In genomic region chr4:1339489-1339888, GRCh38 we compare ENCODE assay signal across 23 cellular contexts. TPM values are rescaled to one million over a fixed set of nuclear protein-coding genes. Genes with fewer than 3 reads are reported as not detected.
A peak's percentile ranks its signal among the peaks of the same experiment; 100 is the strongest.
DNase-seq lines count a peak whose midpoint lies in the region; ATAC-seq and TF ChIP-seq lines count a peak whose summit lies in the region.
"Had no signal": no experiment of that assay in that cellular context is flagged by ENCODE, and none has a peak within 500 bp of the region (broad histone marks: within the 10 kb centered on the region; RNA-seq: fewer than 3 reads in every experiment).

No MANE protein-coding gene starts in this region.

- no peaks in the 10 kb centered on the region for H3K4me1 ChIP-seq in heart left ventricle
- H3K4me1 ChIP-seq in PC-3 (ENCODE audit: insufficient read depth, low read length): peaks cover 28% of the 10 kb centered on the region
- no peaks in the 10 kb centered on the region for H3K4me1 ChIP-seq in neuronal stem cell (ENCODE audit: control insufficient read depth in 2 of 2, insufficient read depth in 1 of 2, low read depth in 1 of 2, low read length in 2 of 2)
- H3K4me1 ChIP-seq in hepatocyte (ENCODE audit: insufficient read depth): no peaks in the 10 kb centered on the region
- H3K4me1 ChIP-seq: Peyer's patch had no signal

- ATAC-seq in heart left ventricle: no peak
- ATAC-seq in Right ventricle myocardium superior (ENCODE audit: poor library complexity): no peak
- ATAC-seq in PC-3: no peak
- ATAC-seq in GM19351 (IDR thresholded peaks at IDR 0.05; ENCODE audit: unreplicated experiment): no peak
- ATAC-seq: T-helper 17 cell had no signal

- H3F3A ChIP-seq in PC-3 (ENCODE audit: low read length, unreplicated experiment): no peaks in the 10 kb centered on the region

- H4K20me1 ChIP-seq in PC-3 (ENCODE audit: low read length) (no peaks in the 10 kb centered on the region), hepatocyte (ENCODE audit: insufficient read depth, poor library complexity, severe bottlenecking) (no peaks in the 10 kb centered on the region)

- POLR2A ChIA-PET in PC-3 (lab: Charles Lee; ENCODE audit: unreplicated experiment) (no interaction called here), GM10248 (lab: Yijun Ruan, JAX) (no interaction called here)

- DNase-seq in heart left ventricle (peak in 3 of 5 donors; percentile 6 to 61 (median 10)), Right ventricle myocardium superior (no peak), PC-3 (no peak), chondrocyte (ENCODE audit: low spot score) (peak; percentile 77), neuronal stem cell (ENCODE audit: low spot score) (no peak), hepatocyte (ENCODE audit: low spot score) (no peak), GM10248 (ENCODE audit: extremely low spot score) (no peak)
- DNase-seq: 8988T, DMS153, DND-41, NCI-H1092 treated with DMSO at 0.1 percent for 48 hours, NCI-H1436, NCI-H187, NCI-H2081 treated with DMSO at 0.1 percent for 48 hours, NCI-H2171, NCI-H345, NCI-H524, NCI-H748 treated with DMSO at 0.1 percent for 48 hours, Peyer's patch, SK-N-SH, T-helper 17 cell had no signal

- no peak overlapping the region for H2AK5ac ChIP-seq in neuronal stem cell (ENCODE audit: low read depth, low read length)

- no peak overlapping the region for H2AFZ ChIP-seq in PC-3 (ENCODE audit: low read length)
- H2AFZ ChIP-seq in neuronal stem cell (ENCODE audit: low read length): no peak overlapping the region
- H2AFZ ChIP-seq in hepatocyte: no peak overlapping the region

- H3K79me2 ChIP-seq in PC-3 (ENCODE audit: low read length) (no peaks in the 10 kb centered on the region), hepatocyte (peaks cover 9% of the 10 kb centered on the region)

- H4K8ac ChIP-seq in neuronal stem cell (ENCODE audit: low read depth, low read length): no peak overlapping the region

- no peak overlapping the region for H3K18ac ChIP-seq in neuronal stem cell (ENCODE audit: low read length)

- no peak for TF ChIP-seq POLR2A in heart left ventricle (IDR thresholded peaks at IDR 0.05)

- no peaks in the 10 kb centered on the region for H3K9me3 Mint-ChIP-seq in chondrocyte (ENCODE audit: low read depth)

- H2BK12ac ChIP-seq in neuronal stem cell (ENCODE audit: low read length): no peak overlapping the region

- CTCF ChIA-PET in PC-3 (lab: Charles Lee) (no interaction called here), GM10248 (lab: Yijun Ruan, JAX) (interaction anchor here (1.3 kb wide), 1 partner anchor 48 kb away, joined by 3 read pairs; no protein-coding TSS in a partner anchor)

- peaks cover 41% of the 10 kb centered on the region for H3K36me3 Mint-ChIP-seq in chondrocyte (ENCODE audit: low read depth)

- H3K9me2 ChIP-seq in PC-3 (replicated peaks; ENCODE audit: low read length): no peaks in the 10 kb centered on the region
- H3K9me2 ChIP-seq in hepatocyte (replicated peaks; ENCODE audit: insufficient read depth): no peaks in the 10 kb centered on the region
- H3K9me2 ChIP-seq: SK-N-SH had no signal

- 96 to 97% (median 97%) methylated on average over 38 of the region's 38 CpGs for WGBS in heart left ventricle, 4 donors
- WGBS in neuronal stem cell (ENCODE audit: extremely low coverage in 2 of 2, insufficient read length in 2 of 2, insufficient replicate concordance in 1 of 2), 2 donors: no CpG with 5 or more reads among the region's 38 CpGs
- over 99% methylated on average over 38 of the region's 38 CpGs for WGBS in hepatocyte (ENCODE audit: low lambda C conversion rate, missing lambda C conversion rate)

- H3K9ac ChIP-seq in PC-3 (ENCODE audit: low read length) (no peak overlapping the region), neuronal stem cell (ENCODE audit: low read depth, low read length, poor library complexity) (no peak overlapping the region)
- H3K9ac ChIP-seq: KMS-11, SK-N-SH had no signal

- H3K9me3 ChIP-seq in heart left ventricle (no peaks in the 10 kb centered on the region), PC-3 (ENCODE audit: low read length) (no peaks in the 10 kb centered on the region), neuronal stem cell (replicated peaks in 1 of 2; ENCODE audit: control insufficient read depth in 2 of 2, insufficient read depth in 1 of 2, low read depth in 1 of 2, low read length in 2 of 2) (peaks cover 0 to 10% of the 10 kb centered on the region in 2 donors), hepatocyte (ENCODE audit: low read depth) (no peaks in the 10 kb centered on the region)
- H3K9me3 ChIP-seq: Peyer's patch, SK-N-SH had no signal

- intact Hi-C loops in heart left ventricle (cut with DNase I): loop anchor here in 1 of 10 donors (5.0 kb wide), 1 partner anchor 47 kb away; no protein-coding TSS in a partner anchor
- intact Hi-C loops in Right ventricle myocardium superior (cut with DNase I): no loop called here
- intact Hi-C loops in PC-3 (cut with micrococcal nuclease): no loop called here

- H3K27me3 Mint-ChIP-seq in chondrocyte (ENCODE audit: low read depth): no peaks in the 10 kb centered on the region
- H3K27me3 Mint-ChIP-seq: T-helper 17 cell had no signal

- H3K4me3 ChIP-seq in heart left ventricle (no peak overlapping the region), PC-3 (ENCODE audit: low read length) (no peak overlapping the region), neuronal stem cell (ENCODE audit: low read length in 2 of 2) (no peak overlapping the region), hepatocyte (no peak overlapping the region)
- H3K4me3 ChIP-seq: Peyer's patch had no signal

- H3K27ac ChIP-seq in heart left ventricle (no peak overlapping the region), PC-3 (ENCODE audit: low read length) (no peak overlapping the region), neuronal stem cell (replicated peaks; ENCODE audit: low read length) (no peak overlapping the region), hepatocyte (no peak overlapping the region)
- H3K27ac ChIP-seq: KMS-11 had no signal

- H3K79me1 ChIP-seq in neuronal stem cell (ENCODE audit: low read depth, low read length): peaks cover 9% of the 10 kb centered on the region

- no peak overlapping the region for H3K4ac ChIP-seq in neuronal stem cell (ENCODE audit: low read length)

- H2BK15ac ChIP-seq in neuronal stem cell (ENCODE audit: low read length): no peak overlapping the region

- H3K4me1 Mint-ChIP-seq in chondrocyte (ENCODE audit: low read depth): peaks cover 17% of the 10 kb centered on the region

- H3K27me3 ChIP-seq in heart left ventricle (no peaks in the 10 kb centered on the region), PC-3 (ENCODE audit: low read length) (no peaks in the 10 kb centered on the region), neuronal stem cell (ENCODE audit: control insufficient read depth in 3 of 3, insufficient read depth in 3 of 3, low read depth in 1 of 3, low read length in 3 of 3) (no peaks in the 10 kb centered on the region), hepatocyte (no peaks in the 10 kb centered on the region)
- H3K27me3 ChIP-seq: Peyer's patch had no signal

- H4K91ac ChIP-seq in neuronal stem cell (ENCODE audit: low read depth, low read length, poor library complexity): no peak overlapping the region

- TSS peak; percentile 28 for BruUV-seq in PC-3 (replicated peaks; lab: Mats Ljungman, UMichigan)

- H3K36me3 ChIP-seq in heart left ventricle (peaks cover 3 to 66% (median 62%) of the 10 kb centered on the region in 9 donors), PC-3 (ENCODE audit: low read depth, low read length) (peaks cover 24% of the 10 kb centered on the region), neuronal stem cell (replicated peaks in 1 of 2; ENCODE audit: control insufficient read depth in 2 of 2, insufficient read depth in 2 of 2, low read length in 2 of 2) (peaks cover 51 to 66% of the 10 kb centered on the region in 2 donors), hepatocyte (replicated peaks; ENCODE audit: insufficient read depth, low read depth) (no peaks in the 10 kb centered on the region)

- H3K4me2 ChIP-seq in PC-3 (ENCODE audit: low read length) (no peak overlapping the region), neuronal stem cell (ENCODE audit: insufficient read depth, low read length, poor library complexity, severe bottlenecking) (no peak overlapping the region), hepatocyte (no peak overlapping the region)
- H3K4me2 ChIP-seq: KMS-11, SK-N-SH had no signal

- H3K4me3 Mint-ChIP-seq in chondrocyte (ENCODE audit: unreplicated experiment): no peak overlapping the region
- H3K4me3 Mint-ChIP-seq: T-helper 17 cell had no signal

- no peak overlapping the region for H3K14ac ChIP-seq in neuronal stem cell (ENCODE audit: low read length)

- no peak overlapping the region for H2BK120ac ChIP-seq in neuronal stem cell (ENCODE audit: low read depth, low read length)

- TF ChIP-seq CTCF in heart left ventricle (IDR thresholded peaks at IDR 0.05): no peak
- no peak for TF ChIP-seq CTCF in PC-3 (conservative IDR thresholded peaks at IDR 0.05; ENCODE audit: low read depth, low read length)
- no peak for TF ChIP-seq CTCF in chondrocyte (IDR thresholded peaks at IDR 0.05)
- no peak for TF ChIP-seq CTCF in hepatocyte (IDR thresholded peaks at IDR 0.05; ENCODE audit: poor library complexity)
- no peak for TF ChIP-seq CTCF in GM10248 (IDR thresholded peaks at IDR 0.05; ENCODE audit: control extremely low read depth, extremely low read depth, low read depth, missing control alignments)

- H3K23ac ChIP-seq in neuronal stem cell (ENCODE audit: low read depth, low read length, poor library complexity): peak overlapping the region; percentile 85

- no peak overlapping the region for H3K27ac Mint-ChIP-seq in chondrocyte (ENCODE audit: unreplicated experiment)
- H3K27ac Mint-ChIP-seq: T-helper 17 cell had no signal

- H2BK5ac ChIP-seq in neuronal stem cell (ENCODE audit: low read length): no peak overlapping the region

RNA-seq across cellular contexts. Expression of gene UVSSA, which starts 7.5 kb away (rescaled TPM):
- total RNA-seq in heart left ventricle (10 to 100 TPM in 2 of 9 donors, 1 to 10 TPM in 7; 5.0 to 14.2 (median 6.7) TPM), Right ventricle myocardium superior (6.7 TPM), PC-3 (2014; rRNA removed) (6.2 and 11.2 TPM in 2 replicates), chondrocyte (20.7 to 35.1 TPM (median 20.9 TPM) in 3 replicates), hepatocyte (5.3 and 11.0 TPM in 2 replicates)
- polyA plus RNA-seq in heart left ventricle (1 to 10 TPM; 4.7 to 6.6 TPM), hepatocyte (10.6 and 12.3 TPM in 2 replicates)
- 8.6 TPM for polyA plus RNA-seq in neuronal stem cell (2013, experiment 1 of 2)
- polyA plus RNA-seq in neuronal stem cell (2013, experiment 2 of 2): 8.7 TPM

RNA-seq across cellular contexts. Expression of gene MAEA, which starts 49.8 kb away (rescaled TPM):
- 10 to 100 TPM; 41.5 to 57.2 (median 45.1) TPM for total RNA-seq in heart left ventricle
- 10 to 100 TPM; 38.1 to 56.9 TPM for polyA plus RNA-seq in heart left ventricle
- 50.3 TPM for total RNA-seq in Right ventricle myocardium superior
- total RNA-seq in PC-3 (2014; rRNA removed): 48.1 and 81.4 TPM in 2 replicates
- 54.4 to 62.6 TPM (median 56.3 TPM) in 3 replicates for total RNA-seq in chondrocyte
- polyA plus RNA-seq in neuronal stem cell (2013, experiment 1 of 2): 38.4 TPM
- polyA plus RNA-seq in neuronal stem cell (2013, experiment 2 of 2): 37.0 TPM
- total RNA-seq in hepatocyte: 63.8 and 66.6 TPM in 2 replicates
- polyA plus RNA-seq in hepatocyte: 69.6 and 73.2 TPM in 2 replicates

Comparison
In these comparisons a context has a peak if more than half of its experiments do, and no peak if none do; other contexts are left out.
1. DNase-seq: peak in heart left ventricle (3 of 5) and chondrocyte (single experiment); none in Right ventricle myocardium superior (single experiment), PC-3 (single experiment), neuronal stem cell (single experiment), hepatocyte (single experiment) and GM10248 (single experiment).